Comparison of ENCODE assay signal across 28 cellular contexts in the genomic region with DNA sequence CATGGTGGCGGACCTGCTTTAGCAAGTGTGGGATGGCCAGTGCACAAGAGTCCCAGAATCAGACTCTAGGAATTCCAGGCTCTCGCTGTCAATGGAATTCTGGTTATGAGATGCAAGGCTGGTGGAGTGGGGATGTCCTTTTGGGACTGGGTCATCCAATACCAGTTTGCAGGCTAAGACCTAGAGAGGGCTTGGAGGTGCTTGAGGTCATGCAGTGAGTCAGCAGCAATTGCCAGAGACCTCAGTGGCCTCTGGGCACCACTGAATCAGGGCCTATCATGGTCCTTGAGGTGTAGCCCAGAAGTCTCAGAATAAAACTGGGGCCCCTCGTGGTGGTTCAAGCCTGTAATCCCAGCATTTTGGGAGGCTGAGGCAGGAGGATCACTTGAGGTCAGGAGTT. TPM values are rescaled to one million over a fixed set of nuclear protein-coding genes. Genes with fewer than 3 reads are reported as not detected.
A peak's percentile ranks its signal among the peaks of the same experiment; 100 is the strongest.
DNase-seq lines count a peak whose midpoint lies in the region; TF ChIP-seq lines count a peak whose summit lies in the region.
"Had no signal": no experiment of that assay in that cellular context is flagged by ENCODE, and none has a peak within 500 bp of the region (broad histone marks: within the 10 kb centered on the region; RNA-seq: fewer than 3 reads in every experiment).

No MANE protein-coding gene starts in this region.

- TF ChIP-seq CTCF in OCI-LY7 (conservative IDR thresholded peaks at IDR 0.05; ENCODE audit: low read length) (no peak), parathyroid adenoma (IDR thresholded peaks at IDR 0.05) (no peak), tibial artery (IDR thresholded peaks at IDR 0.05) (no peak)

- no peak overlapping the region for H3K4me3 ChIP-seq in OCI-LY7 (ENCODE audit: low read depth, low read length, poor library complexity, severe bottlenecking)
- no peak overlapping the region for H3K4me3 ChIP-seq in endocrine pancreas (ENCODE audit: control insufficient read depth, insufficient read depth, low read length)
- no peak overlapping the region for H3K4me3 ChIP-seq in parathyroid adenoma (ENCODE audit: low read depth, low read length)
- no peak overlapping the region for H3K4me3 ChIP-seq in tibial artery
- H3K4me3 ChIP-seq: breast epithelium, SJSA1, testis, vagina had no signal

- H3K36me3 ChIP-seq in OCI-LY7 (ENCODE audit: insufficient read depth, low read length) = no peaks in the 10 kb centered on the region
- no peaks in the 10 kb centered on the region for H3K36me3 ChIP-seq in endocrine pancreas (ENCODE audit: control insufficient read depth, insufficient read depth, low read length)
- H3K36me3 ChIP-seq in parathyroid adenoma (ENCODE audit: control insufficient read depth, insufficient read depth, low read length) = no peaks in the 10 kb centered on the region
- H3K36me3 ChIP-seq in tibial artery = no peaks in the 10 kb centered on the region
- H3K36me3 ChIP-seq: breast epithelium, SJSA1, vagina had no signal

- peak; percentile 50 for DNase-seq in DMS53 (lab: John Stamatoyannopoulos, UW)
- no peak for DNase-seq in DMS53 treated with DMSO at 0.1 percent for 48 hours (lab: John Stamatoyannopoulos, UW; ENCODE audit: unreplicated experiment)
- DNase-seq in OCI-LY7 (ENCODE audit: low spot score) = no peak
- no peak for DNase-seq in tibial artery
- DNase-seq in SKM-1 (lab: John Stamatoyannopoulos, UW; ENCODE audit: unreplicated experiment) = no peak
- no peak for DNase-seq in kidney tubule cell (ENCODE audit: low spot score)
- DNase-seq: activated CD4-positive, alpha-beta T cell treated with anti-CD3 and anti-CD28 coated beads, Interleukin-2, amount 50 U/mL, for 48 hours; activated CD8-positive, alpha-beta memory T cell treated with anti-CD3 and anti-CD28 coated beads, Interleukin-2, amount 50 U/mL, for 48 hours; activated naive CD4-positive, alpha-beta T cell treated with anti-CD3 and anti-CD28 coated beads, Interleukin-2, amount 10 ng/mL, durations not matched to agents 7 days and 5 days; amniotic stem cell; effector CD4-positive, alpha-beta T cell; left cardiac atrium; mammary epithelial cell; NCI-H510A; stimulated activated CD4-positive, alpha-beta T cell treated with anti-CD3 and anti-CD28 coated beads, Interleukin-15, amount 100 ng/mL, for 24 hours; stimulated activated naive CD4-positive, alpha-beta T cell; T-helper 1 cell; testis had no signal

- H3K79me2 ChIP-seq in OCI-LY7 (ENCODE audit: insufficient read depth, low read depth, low read length) (no peaks in the 10 kb centered on the region), parathyroid adenoma (no peaks in the 10 kb centered on the region)

- H3K27ac ChIP-seq in OCI-LY7 (ENCODE audit: low read depth, low read length, poor library complexity, severe bottlenecking) = no peak overlapping the region
- peak overlapping the region; percentile 96 for H3K27ac ChIP-seq in parathyroid adenoma
- no peak overlapping the region for H3K27ac ChIP-seq in tibial artery
- H3K27ac ChIP-seq: breast epithelium, SJSA1, testis, vagina had no signal

- H3K4me2 ChIP-seq in OCI-LY7 (ENCODE audit: low read length) (peak overlapping the region; percentile 43; the same call in 1 of the 2 replicates), parathyroid adenoma (ENCODE audit: low read length) (no peak overlapping the region)

- H3K4me1 ChIP-seq in OCI-LY7 (ENCODE audit: insufficient read depth, low read length, poor library complexity, severe bottlenecking) = peaks cover 13% of the 10 kb centered on the region
- peaks cover 7% of the 10 kb centered on the region for H3K4me1 ChIP-seq in endocrine pancreas (ENCODE audit: control insufficient read depth, insufficient read depth, low read length)
- H3K4me1 ChIP-seq in parathyroid adenoma = peaks cover 19% of the 10 kb centered on the region
- peaks cover 0 to 20% (median 16%) of the 10 kb centered on the region in 4 donors for H3K4me1 ChIP-seq in tibial artery

- POLR2A ChIA-PET in OCI-LY7 (lab: Charles Lee) = no interaction called here

- H3K9me3 ChIP-seq in OCI-LY7 (ENCODE audit: low read length) = no peaks in the 10 kb centered on the region
- H3K9me3 ChIP-seq in endocrine pancreas (ENCODE audit: control insufficient read depth, low read length) = no peaks in the 10 kb centered on the region
- no peaks in the 10 kb centered on the region for H3K9me3 ChIP-seq in parathyroid adenoma (ENCODE audit: control insufficient read depth, low read length)
- no peaks in the 10 kb centered on the region for H3K9me3 ChIP-seq in tibial artery
- H3K9me3 ChIP-seq: breast epithelium, testis, vagina had no signal

- CTCF ChIA-PET in OCI-LY7 (lab: Charles Lee; ENCODE audit: unreplicated experiment) = no interaction called here

- H3K27me3 ChIP-seq in endocrine pancreas (ENCODE audit: control insufficient read depth, insufficient read depth, low read length) (no peaks in the 10 kb centered on the region), parathyroid adenoma (ENCODE audit: control insufficient read depth, insufficient read depth, low read length) (no peaks in the 10 kb centered on the region), tibial artery (peaks cover 0 to 77% of the 10 kb centered on the region in 2 donors)
- H3K27me3 ChIP-seq: testis had no signal

- intact Hi-C loops in OCI-LY7 (cut with micrococcal nuclease; ENCODE audit: unreplicated experiment) = no loop called here
- intact Hi-C loops in tibial artery (cut with DNase I; ENCODE audit: low total_unique reads) = no loop called here

- no TSS peak for BruUV-seq in OCI-LY7 (replicated peaks; lab: Mats Ljungman, UMichigan)

- H2AFZ ChIP-seq in OCI-LY7 (ENCODE audit: low read length) (no peak overlapping the region), parathyroid adenoma (peak overlapping the region; percentile 82)

- H3K9me2 ChIP-seq in OCI-LY7 (ENCODE audit: insufficient read depth, low read length) = no peaks in the 10 kb centered on the region

- peak overlapping the region; percentile 31 for H3K9ac ChIP-seq in endocrine pancreas (ENCODE audit: control insufficient read depth, insufficient read depth, low read length)
- no peak overlapping the region for H3K9ac ChIP-seq in parathyroid adenoma

- H4K20me1 ChIP-seq in OCI-LY7 (ENCODE audit: insufficient read depth, low read length) = no peaks in the 10 kb centered on the region

RNA-seq across cellular contexts. Expression of gene SCRT2, which starts 1.4 kb away (rescaled TPM):
- total RNA-seq in OCI-LY7 (2014; rRNA removed; shearing (Covaris generic)) = not detected in 2 replicates
- not detected in 2 replicates for total RNA-seq in OCI-LY7 (2022)
- total RNA-seq: breast epithelium, epithelial cell of proximal tubule, HT1080, left cardiac atrium, mammary epithelial cell, mucosa of gallbladder, posterior vena cava, sciatic nerve, SJSA1, vagina had no signal

RNA-seq across cellular contexts. Expression of gene SRXN1, which starts 24.0 kb away (rescaled TPM):
- 12.4 and 18.6 TPM in 2 replicates for total RNA-seq in OCI-LY7 (2014; rRNA removed; shearing (Covaris generic))
- total RNA-seq in OCI-LY7 (2022) = 17.1 and 19.8 TPM in 2 replicates
